In genomic region chr3:150739200-150739863, GRCh38 we compare ENCODE assay signal across 14 cellular contexts. TPM values are rescaled to one million over a fixed set of nuclear protein-coding genes. Genes with fewer than 3 reads are reported as not detected.
DNase-seq lines count a peak whose midpoint lies in the region; ATAC-seq and TF ChIP-seq lines count a peak whose summit lies in the region.
"Had no signal": no experiment of that assay in that cellular context is flagged by ENCODE, and none has a peak within 500 bp of the region (broad histone marks: within the 10 kb centered on the region; RNA-seq: fewer than 3 reads in every experiment).

No MANE protein-coding gene starts in this region.

- peak overlapping the region; percentile 61 to 84 (median 78) for H3K4me3 Mint-ChIP-seq in IgD-negative memory B cell

- peak overlapping the region; percentile 90 for H3K27ac ChIP-seq in foreskin keratinocyte

- no peaks in the 10 kb centered on the region for H3K27me3 Mint-ChIP-seq in IgD-negative memory B cell

- TF ChIP-seq CTCF in GM12865 (IDR thresholded peaks at IDR 0.05; ENCODE audit: insufficient read depth, low read depth, low read length, missing control alignments) = no peak
- TF ChIP-seq CTCF in foreskin keratinocyte (conservative IDR thresholded peaks at IDR 0.05) = no peak

- H3K36me3 Mint-ChIP-seq in IgD-negative memory B cell = peaks cover 4% of the 10 kb centered on the region

- DNase-seq in GM12865 (ENCODE audit: low read depth) (peak; percentile 48), foreskin keratinocyte (no peak), middle frontal gyrus (ENCODE audit: extremely low spot score, low spot score) (no peak), HuH-7 (ENCODE audit: low spot score) (no peak), NCI-H345 treated with DMSO at 0.1 percent for 48 hours (lab: John Stamatoyannopoulos, UW; ENCODE audit: unreplicated experiment) (no peak)
- DNase-seq in stimulated activated CD4-positive, alpha-beta T cell treated with anti-CD3 and anti-CD28 coated beads, Interleukin-15, amount 100 ng/mL, for 24 hours = no peak
- DNase-seq: activated CD4-positive, alpha-beta T cell treated with anti-CD3 and anti-CD28 coated beads, Interleukin-2, amount 50 U/mL, for 4 hours; DND-41; midbrain; NCI-H2029 treated with DMSO at 0.1 percent for 48 hours; small intestine had no signal

- H3K4me1 ChIP-seq in foreskin keratinocyte = peaks cover 40% of the 10 kb centered on the region

- peak overlapping the region in 2 of 3 donors; percentile 78 to 88 for H3K27ac Mint-ChIP-seq in IgD-negative memory B cell

- H3K4me3 ChIP-seq in GM12865 (ENCODE audit: low read depth, low read length) = no peak overlapping the region

- H3K9me3 Mint-ChIP-seq in IgD-negative memory B cell = no peaks in the 10 kb centered on the region

- H3K4me1 Mint-ChIP-seq in IgD-negative memory B cell = peaks cover 41 to 57% (median 46%) of the 10 kb centered on the region in 3 donors

- peak; percentile 30 for ATAC-seq in GM21447 (IDR thresholded peaks at IDR 0.05; ENCODE audit: unreplicated experiment)
- no peak for ATAC-seq in foreskin keratinocyte

- H3K27me3 ChIP-seq in foreskin keratinocyte = no peaks in the 10 kb centered on the region

RNA-seq across cellular contexts. Expression of gene SIAH2, which starts 23.6 kb away (rescaled TPM):
- polyA plus RNA-seq in IgD-negative memory B cell (23.1 TPM), foreskin keratinocyte (26.5 and 30.2 TPM in 2 replicates)
- 33.3 and 37.7 TPM in 2 replicates for total RNA-seq in foreskin keratinocyte

RNA-seq across cellular contexts. Expression of gene ERICH6, which starts 35.6 kb away (rescaled TPM):
- 0.41 TPM for polyA plus RNA-seq in IgD-negative memory B cell
- not detected in 2 replicates for total RNA-seq in foreskin keratinocyte
- polyA plus RNA-seq in foreskin keratinocyte = not detected in 2 replicates
- total RNA-seq: glomerular endothelial cell had no signal
- polyA plus RNA-seq: small intestine had no signal
